In genomic region chr19:3036119-3036794, GRCh38 we compare ENCODE assay signal across 8 cellular contexts. TPM values are rescaled to one million over a fixed set of nuclear protein-coding genes. Genes with fewer than 3 reads are reported as not detected.
DNase-seq lines count a peak whose midpoint lies in the region; ATAC-seq and TF ChIP-seq lines count a peak whose summit lies in the region.

No MANE protein-coding gene starts in this region.

- H3K4me1 ChIP-seq in adrenal gland (replicated peaks in 1 of 2) (peaks cover 26 to 32% of the 10 kb centered on the region in 2 donors), heart left ventricle (peaks cover 0 to 26% (median 19%) of the 10 kb centered on the region in 12 donors), transverse colon (peaks cover 11 to 26% (median 22%) of the 10 kb centered on the region in 4 donors)

- H3K4me3 ChIP-seq in HFF-Myc (replicated peaks; ENCODE audit: low read depth, low read length) (peak overlapping the region; percentile 50), adrenal gland (peak overlapping the region in 2 of 4 donors; percentile 36 to 59), heart left ventricle (peak overlapping the region; percentile 31 to 72 (median 59)), transverse colon (peak overlapping the region; percentile 26 to 62 (median 48))

- no peaks in the 10 kb centered on the region for H3K36me3 ChIP-seq in adrenal gland (replicated peaks in 1 of 2)
- no peaks in the 10 kb centered on the region for H3K36me3 ChIP-seq in heart left ventricle
- H3K36me3 ChIP-seq in transverse colon = no peaks in the 10 kb centered on the region

- H3K9me3 ChIP-seq in adrenal gland (replicated peaks in 1 of 3) = no peaks in the 10 kb centered on the region
- H3K9me3 ChIP-seq in heart left ventricle = no peaks in the 10 kb centered on the region
- H3K9me3 ChIP-seq in transverse colon = no peaks in the 10 kb centered on the region

- no peak for TF ChIP-seq EP300 in transverse colon (IDR thresholded peaks at IDR 0.05; ENCODE audit: low read depth)

- in situ Hi-C loops in transverse colon (cut with MboI; ENCODE audit: low pct_ligation_motif_present in 1 of 4, low pct_unique_long_range_greater_than_20kb in 1 of 4, low sequenced_read_pairs in 3 of 4) = loop anchor here in 1 of 4 donors (10.0 kb wide), 1 partner anchor 61 kb away; the partner anchor contains the start of gene TLE6

- TF ChIP-seq POLR2A in adrenal gland (IDR thresholded peaks at IDR 0.05) (peak in 1 of 2 donors; percentile 59), heart left ventricle (IDR thresholded peaks at IDR 0.05) (peak in 1 of 2 donors; percentile 50), transverse colon (IDR thresholded peaks at IDR 0.05) (no peak)

- intact Hi-C loops in adrenal gland (cut with DNase I) (loop anchor here in 1 of 2 donors (10.0 kb wide), 1 partner anchor 61 kb away; the partner anchor contains the start of gene TLE6), heart left ventricle (cut with DNase I) (loop anchor here in 3 of 10 donors (2.0 to 10.0 kb wide), 4 partner anchors 25 to 59 kb away; partner anchors contain the start of gene TLE6 (in 2 of the 3)), transverse colon (cut with DNase I; ENCODE audit: low total_unique reads) (no loop called here)

- WGBS in adrenal gland, 4 donors = 0% methylated on average over 7 to 42 of the region's 42 CpGs
- WGBS in heart left ventricle, 4 donors = 0 to 1% (median 1%) methylated on average over 20 to 42 of the region's 42 CpGs
- WGBS in transverse colon (ENCODE audit: low coverage in 1 of 2), 2 donors = 0% methylated on average over 1 to 40 of the region's 42 CpGs

- DNase-seq in DMS79 treated with DMSO at 0.1 percent for 48 hours (lab: John Stamatoyannopoulos, UW) = peak; percentile 92
- DNase-seq in HFF-Myc (ENCODE audit: extremely low read depth, low read depth) = peak; percentile 70
- peak; percentile 85 for DNase-seq in NCI-H1417 treated with DMSO at 0.1 percent for 48 hours (lab: John Stamatoyannopoulos, UW)
- DNase-seq in T follicular helper cell (ENCODE audit: low read depth) = peak; percentile 69
- peak; percentile 94 to 97 (median 96) for DNase-seq in adrenal gland
- peak; percentile 95 to 96 (median 96) for DNase-seq in heart left ventricle
- peak; percentile 89 for DNase-seq in pons (ENCODE audit: low spot score)
- DNase-seq in transverse colon = peak; percentile 96

- H3K27me3 ChIP-seq in adrenal gland (no peaks in the 10 kb centered on the region), heart left ventricle (no peaks in the 10 kb centered on the region), transverse colon (no peaks in the 10 kb centered on the region)

- peak; percentile 83 to 92 (median 90) for ATAC-seq in heart left ventricle

- H3K27ac ChIP-seq in adrenal gland = peak overlapping the region; percentile 70 to 95 (median 94)
- peak overlapping the region; percentile 90 to 98 (median 95) for H3K27ac ChIP-seq in heart left ventricle
- peak overlapping the region; percentile 92 to 96 (median 94) for H3K27ac ChIP-seq in transverse colon

- no peak for TF ChIP-seq CTCF in HFF-Myc (IDR thresholded peaks at IDR 0.05; ENCODE audit: low read depth, low read length, missing control alignments)
- peak in 1 of 6 experiments; percentile 1 for TF ChIP-seq CTCF in adrenal gland (IDR thresholded peaks at IDR 0.05)
- no peak for TF ChIP-seq CTCF in heart left ventricle (IDR thresholded peaks at IDR 0.05)
- TF ChIP-seq CTCF in transverse colon (IDR thresholded peaks at IDR 0.05) = no peak

RNA-seq across cellular contexts. Expression of gene TLE2, which starts 7.2 kb away (rescaled TPM):
- total RNA-seq in adrenal gland = 100 to 1,000 TPM in 1 of 8 donors, 10 to 100 TPM in 7; 28.0 to 104 (median 57.2) TPM
- polyA plus RNA-seq in adrenal gland = 100 to 1,000 TPM in 1 of 3 donors, 10 to 100 TPM in 1, 1 to 10 TPM in 1; 8.4 to 106 (median 70.3) TPM
- 10 to 100 TPM; 34.6 to 75.1 (median 40.5) TPM for total RNA-seq in heart left ventricle
- 10 to 100 TPM; 36.0 to 41.4 TPM for polyA plus RNA-seq in heart left ventricle
- total RNA-seq in transverse colon = 10 to 100 TPM; 31.4 to 70.0 (median 47.5) TPM

RNA-seq across cellular contexts. Expression of gene TLE5, which starts 26.0 kb away (rescaled TPM):
- total RNA-seq in adrenal gland = 100 to 1,000 TPM; 428 to 968 (median 670) TPM
- polyA plus RNA-seq in adrenal gland = 1,000 to 10,000 TPM in 2 of 3 donors, 100 to 1,000 TPM in 1; 237 to 2,300 (median 1,557) TPM
- 1,000 to 10,000 TPM in 1 of 9 donors, 100 to 1,000 TPM in 8; 593 to 1,121 (median 711) TPM for total RNA-seq in heart left ventricle
- polyA plus RNA-seq in heart left ventricle = 1,000 to 10,000 TPM in 1 of 2 donors, 100 to 1,000 TPM in 1; 686 to 1,459 TPM
- total RNA-seq in transverse colon = 100 to 1,000 TPM; 307 to 561 (median 400) TPM

RNA-seq across cellular contexts. Expression of gene GNA11, which starts 57.9 kb away (rescaled TPM):
- total RNA-seq in adrenal gland = 10 to 100 TPM; 53.1 to 84.3 (median 64.4) TPM
- polyA plus RNA-seq in adrenal gland = 10 to 100 TPM; 20.6 to 38.3 (median 35.6) TPM
- 10 to 100 TPM; 55.3 to 91.8 (median 70.9) TPM for total RNA-seq in heart left ventricle
- polyA plus RNA-seq in heart left ventricle = 10 to 100 TPM; 43.5 to 74.6 TPM
- total RNA-seq in transverse colon = 100 to 1,000 TPM; 160 to 467 (median 242) TPM

RNA-seq across cellular contexts. Expression of gene TLE6, which starts 58.9 kb away (rescaled TPM):
- total RNA-seq in adrenal gland (1 to 10 TPM in 6 of 8 donors, under 1 TPM in 2; 0.48 to 3.2 (median 2.0) TPM), heart left ventricle (1 to 10 TPM in 2 of 9 donors, under 1 TPM in 6, not detected in 1; 0.21 to 1.3 (median 0.57) TPM), transverse colon (not detected)
- polyA plus RNA-seq in adrenal gland (10 to 100 TPM in 1 of 3 donors, 1 to 10 TPM in 2; 1.2 to 13.9 (median 6.3) TPM), heart left ventricle (1 to 10 TPM; 1.3 to 1.4 TPM)
